22 cellular contexts compared by ENCODE assay signal in the genomic region with DNA sequence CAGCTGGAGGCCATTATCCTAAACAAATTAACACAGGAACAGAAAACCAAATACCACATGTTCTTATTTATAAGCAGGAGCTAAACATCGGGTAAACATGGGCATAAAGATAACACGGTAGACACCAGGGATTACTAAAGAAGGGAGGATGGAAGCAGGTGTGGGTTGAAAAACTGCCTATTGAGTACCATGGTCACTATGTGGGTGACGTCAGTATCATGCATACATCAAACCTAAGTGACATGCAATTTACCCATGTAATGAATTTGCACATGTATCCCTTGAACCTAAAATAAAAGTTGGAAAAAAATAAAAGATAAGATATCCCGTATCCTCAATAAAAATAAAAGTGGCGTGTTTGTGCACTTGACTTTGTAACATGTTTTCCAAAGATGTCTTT.
DNase-seq lines count a peak whose midpoint lies in the region; ATAC-seq and TF ChIP-seq lines count a peak whose summit lies in the region.
"Had no signal": no experiment of that assay in that cellular context is flagged by ENCODE, and none has a peak within 500 bp of the region (broad histone marks: within the 10 kb centered on the region; RNA-seq: fewer than 3 reads in every experiment).

No MANE protein-coding gene starts in this region.

- ATAC-seq in CD4-positive, alpha-beta T cell (ENCODE audit: poor library complexity), result no peak
- ATAC-seq in naive thymus-derived CD8-positive, alpha-beta T cell, result no peak

- CTCF ChIA-PET in CD4-positive, alpha-beta T cell (lab: Charles Lee), result interaction anchor here (1.0 kb wide), 1 partner anchor 89 kb away, joined by 3 read pairs; a partner anchor contains a TSS

- H3K9me3 Mint-ChIP-seq in activated CD4-positive, alpha-beta T cell treated with anti-CD3 and anti-CD28 coated beads, Interleukin-2, amount 10 ng/mL, durations not matched to agents 24 days and 14 days, result no peaks in the 10 kb centered on the region
- no peaks in the 10 kb centered on the region for H3K9me3 Mint-ChIP-seq in CD4-positive, alpha-beta T cell
- H3K9me3 Mint-ChIP-seq in activated T-helper 2 cell treated with anti-CD3 and anti-CD28 coated beads, Interferon-gamma antibody, Interleukin-2, Interleukin-4, amounts not matched to agents 10 μg/mL and 5 μg/mL and 100 μg/mL, durations not matched to agents 14 hours and 24 hours and 36 hours, result no peaks in the 10 kb centered on the region
- no peaks in the 10 kb centered on the region for H3K9me3 Mint-ChIP-seq in naive thymus-derived CD8-positive, alpha-beta T cell

- H3K36me3 Mint-ChIP-seq in activated CD4-positive, alpha-beta T cell treated with anti-CD3 and anti-CD28 coated beads, Interleukin-2, amount 10 ng/mL, durations not matched to agents 24 days and 14 days (ENCODE audit: low read depth), result peaks cover 75% of the 10 kb centered on the region
- H3K36me3 Mint-ChIP-seq in CD4-positive, alpha-beta T cell (ENCODE audit: low read depth), result peaks cover 94% of the 10 kb centered on the region
- H3K36me3 Mint-ChIP-seq in activated T-helper 2 cell treated with anti-CD3 and anti-CD28 coated beads, Interferon-gamma antibody, Interleukin-2, Interleukin-4, amounts not matched to agents 10 μg/mL and 5 μg/mL and 100 μg/mL, durations not matched to agents 14 hours and 24 hours and 36 hours (ENCODE audit: low read depth), result peaks cover 83% of the 10 kb centered on the region
- H3K36me3 Mint-ChIP-seq in naive thymus-derived CD8-positive, alpha-beta T cell, result peaks cover 8 to 95% (median 31%) of the 10 kb centered on the region in 3 donors

- no peak for TF ChIP-seq CTCF in CD4-positive, alpha-beta T cell (IDR thresholded peaks at IDR 0.05)

- H3K27ac ChIP-seq in CD4-positive, alpha-beta T cell (ENCODE audit: low read depth, low read length), result no peak overlapping the region
- H3K27ac ChIP-seq: GM23248, HL-60 had no signal

- peak overlapping the region; percentile 21 for H3K27ac Mint-ChIP-seq in activated CD4-positive, alpha-beta T cell treated with anti-CD3 and anti-CD28 coated beads, Interleukin-2, amount 10 ng/mL, durations not matched to agents 24 days and 14 days
- H3K27ac Mint-ChIP-seq in CD4-positive, alpha-beta T cell, result peak overlapping the region; percentile 86
- peak overlapping the region; percentile 40 for H3K27ac Mint-ChIP-seq in activated T-helper 2 cell treated with anti-CD3 and anti-CD28 coated beads, Interferon-gamma antibody, Interleukin-2, Interleukin-4, amounts not matched to agents 10 μg/mL and 5 μg/mL and 100 μg/mL, durations not matched to agents 14 hours and 24 hours and 36 hours
- peak overlapping the region in 6 of 10 donors; percentile 24 to 73 (median 51) for H3K27ac Mint-ChIP-seq in naive thymus-derived CD8-positive, alpha-beta T cell

- POLR2A ChIA-PET in CD4-positive, alpha-beta T cell (lab: Charles Lee), result no interaction called here
- POLR2A ChIA-PET in naive thymus-derived CD8-positive, alpha-beta T cell (lab: Charles Lee), result no interaction called here

- no peaks in the 10 kb centered on the region for H3K27me3 ChIP-seq in CD4-positive, alpha-beta T cell (ENCODE audit: control insufficient read depth, insufficient read depth, low read length)
- H3K27me3 ChIP-seq: BE2C, MG63 had no signal

- peaks cover 10% of the 10 kb centered on the region for H3K4me1 Mint-ChIP-seq in activated CD4-positive, alpha-beta T cell treated with anti-CD3 and anti-CD28 coated beads, Interleukin-2, amount 10 ng/mL, durations not matched to agents 24 days and 14 days
- H3K4me1 Mint-ChIP-seq in CD4-positive, alpha-beta T cell (ENCODE audit: low read depth), result peaks cover 41% of the 10 kb centered on the region
- H3K4me1 Mint-ChIP-seq in activated T-helper 2 cell treated with anti-CD3 and anti-CD28 coated beads, Interferon-gamma antibody, Interleukin-2, Interleukin-4, amounts not matched to agents 10 μg/mL and 5 μg/mL and 100 μg/mL, durations not matched to agents 14 hours and 24 hours and 36 hours (ENCODE audit: low read depth), result peaks cover 2% of the 10 kb centered on the region
- H3K4me1 Mint-ChIP-seq in naive thymus-derived CD8-positive, alpha-beta T cell, result peaks cover 14 to 22% (median 16%) of the 10 kb centered on the region in 4 donors

- no peak for DNase-seq in activated CD4-positive, alpha-beta T cell treated with anti-CD3 and anti-CD28 coated beads, Interleukin-2, amount 10 ng/mL, durations not matched to agents 24 days and 14 days
- no peak for DNase-seq in activated CD4-positive, alpha-beta T cell treated with anti-CD3 and anti-CD28 coated beads for 4 hours
- no peak for DNase-seq in CD4-positive, alpha-beta T cell
- no peak for DNase-seq in activated T-helper 2 cell treated with anti-CD3 and anti-CD28 coated beads, Interferon-gamma antibody, Interleukin-2, Interleukin-4, amounts not matched to agents 10 μg/mL and 5 μg/mL and 100 μg/mL, durations not matched to agents 14 hours and 24 hours and 36 hours (ENCODE audit: low spot score)
- no peak for DNase-seq in naive thymus-derived CD8-positive, alpha-beta T cell
- DNase-seq in EL (no peak), NCI-H2107 treated with DMSO at 0.1 percent for 48 hours (lab: John Stamatoyannopoulos, UW; ENCODE audit: unreplicated experiment) (no peak), NCI-H524 (lab: John Stamatoyannopoulos, UW) (no peak)
- DNase-seq: BE2C, GM23248, IMR-90, Karpas-422, MG63, NCI-H1048, NCI-H1436, NCI-H2029, NCI-H2171, NCI-H446, OCI-M1, SHP77 had no signal

- H3K27me3 Mint-ChIP-seq in activated CD4-positive, alpha-beta T cell treated with anti-CD3 and anti-CD28 coated beads, Interleukin-2, amount 10 ng/mL, durations not matched to agents 24 days and 14 days, result no peaks in the 10 kb centered on the region
- H3K27me3 Mint-ChIP-seq in CD4-positive, alpha-beta T cell, result no peaks in the 10 kb centered on the region
- H3K27me3 Mint-ChIP-seq in activated T-helper 2 cell treated with anti-CD3 and anti-CD28 coated beads, Interferon-gamma antibody, Interleukin-2, Interleukin-4, amounts not matched to agents 10 μg/mL and 5 μg/mL and 100 μg/mL, durations not matched to agents 14 hours and 24 hours and 36 hours (ENCODE audit: low read depth), result no peaks in the 10 kb centered on the region
- H3K27me3 Mint-ChIP-seq in naive thymus-derived CD8-positive, alpha-beta T cell, result no peaks in the 10 kb centered on the region

- intact Hi-C loops in activated CD4-positive, alpha-beta T cell treated with anti-CD3 and anti-CD28 coated beads, Interleukin-2, amount 10 ng/mL, durations not matched to agents 24 days and 14 days (cut with micrococcal nuclease), result no loop called here
- intact Hi-C loops in CD4-positive, alpha-beta T cell (cut with DNase I, micrococcal nuclease), result no loop called here
- intact Hi-C loops in activated T-helper 2 cell treated with anti-CD3 and anti-CD28 coated beads, Interferon-gamma antibody, Interleukin-2, Interleukin-4, amounts not matched to agents 10 μg/mL and 5 μg/mL and 100 μg/mL, durations not matched to agents 14 hours and 24 hours and 36 hours (cut with micrococcal nuclease), result no loop called here

- no peak overlapping the region for H3K4me3 Mint-ChIP-seq in activated CD4-positive, alpha-beta T cell treated with anti-CD3 and anti-CD28 coated beads, Interleukin-2, amount 10 ng/mL, durations not matched to agents 24 days and 14 days
- no peak overlapping the region for H3K4me3 Mint-ChIP-seq in CD4-positive, alpha-beta T cell
- no peak overlapping the region for H3K4me3 Mint-ChIP-seq in activated T-helper 2 cell treated with anti-CD3 and anti-CD28 coated beads, Interferon-gamma antibody, Interleukin-2, Interleukin-4, amounts not matched to agents 10 μg/mL and 5 μg/mL and 100 μg/mL, durations not matched to agents 14 hours and 24 hours and 36 hours (ENCODE audit: low read depth)
- H3K4me3 Mint-ChIP-seq in naive thymus-derived CD8-positive, alpha-beta T cell, result no peak overlapping the region

- H3K9me3 ChIP-seq in CD4-positive, alpha-beta T cell (ENCODE audit: control insufficient read depth, low read length), result no peaks in the 10 kb centered on the region
- H3K9me3 ChIP-seq: BE2C, HAP-1, MG63 had no signal

Comparison
In these comparisons a context has a peak if more than half of its experiments do, and no peak if none do; other contexts are left out.
1. H3K27ac Mint-ChIP-seq: peak in every context shown above with its lines; median percentile 86 in CD4-positive, alpha-beta T cell; 51 in naive thymus-derived CD8-positive, alpha-beta T cell; 40 in activated T-helper 2 cell treated with anti-CD3 and anti-CD28 coated beads, Interferon-gamma antibody, Interleukin-2, Interleukin-4, amounts not matched to agents 10 μg/mL and 5 μg/mL and 100 μg/mL, durations not matched to agents 14 hours and 24 hours and 36 hours; 21 in activated CD4-positive, alpha-beta T cell treated with anti-CD3 and anti-CD28 coated beads, Interleukin-2, amount 10 ng/mL, durations not matched to agents 24 days and 14 days.